In genomic region chr11:18752502-18752901, GRCh38 we compare ENCODE assay signal across 22 cellular contexts. TPM values are rescaled to one million over a fixed set of nuclear protein-coding genes. Genes with fewer than 3 reads are reported as not detected.
"Had no signal": no experiment of that assay in that cellular context is flagged by ENCODE, and none has a peak within 500 bp of the region (broad histone marks: within the 10 kb centered on the region; RNA-seq: fewer than 3 reads in every experiment).

No MANE protein-coding gene starts in this region.

- H3K4me3 Mint-ChIP-seq: activated naive CD8-positive, alpha-beta T cell treated with anti-CD3 and anti-CD28 coated beads for 36 hours; naive B cell; WTC11 had no signal

- ATAC-seq: gastrocnemius medialis, heart left ventricle, left cardiac atrium, WTC11 had no signal

- H3K9me3 ChIP-seq: esophagus muscularis mucosa, gastrocnemius medialis, heart left ventricle, right atrium auricular region, upper lobe of left lung had no signal

- H3K27me3 Mint-ChIP-seq: progenitor cell of endocrine pancreas had no signal

- H3K4me1 Mint-ChIP-seq: activated naive CD8-positive, alpha-beta T cell treated with anti-CD3 and anti-CD28 coated beads for 36 hours; naive B cell had no signal

- H3K36me3 Mint-ChIP-seq: activated naive CD8-positive, alpha-beta T cell treated with anti-CD3 and anti-CD28 coated beads for 36 hours; naive B cell; WTC11 had no signal

- H3K27ac Mint-ChIP-seq: activated naive CD8-positive, alpha-beta T cell treated with anti-CD3 and anti-CD28 coated beads for 36 hours; activated T-helper 2 cell treated with anti-CD3 and anti-CD28 coated beads, Interferon-gamma antibody, Interleukin-2, Interleukin-4, amounts not matched to agents 10 μg/mL and 5 μg/mL and 100 μg/mL, durations not matched to agents 14 hours and 24 hours and 36 hours; naive B cell; progenitor cell of endocrine pancreas; WTC11 had no signal

- H3K27ac ChIP-seq: coronary artery, esophagus muscularis mucosa, gastrocnemius medialis, heart left ventricle, right atrium auricular region, upper lobe of left lung had no signal

- DNase-seq: activated naive CD4-positive, alpha-beta T cell treated with Interleukin-2 at 50 U/mL for 16 hours; activated naive CD8-positive, alpha-beta T cell treated with anti-CD3 and anti-CD28 coated beads for 36 hours; activated T-cell treated with anti-CD3 and anti-CD28 coated beads, Interleukin-2, amount 50 U/mL, for 1 hour; cerebellar nuclear complex; gastrocnemius medialis; heart left ventricle; islet precursor cell; left cardiac atrium; mesenchymal stem cell; naive B cell; stimulated activated CD4-positive, alpha-beta T cell treated with anti-CD3 and anti-CD28 coated beads, Interleukin-4, amount 100 ng/mL, for 24 hours; stimulated activated naive CD4-positive, alpha-beta T cell treated with Interleukin-2 at 50 U/mL for 16 hours; T1000; upper lobe of left lung had no signal

- H3K9me3 Mint-ChIP-seq: activated naive CD8-positive, alpha-beta T cell treated with anti-CD3 and anti-CD28 coated beads for 36 hours; activated T-helper 2 cell treated with anti-CD3 and anti-CD28 coated beads, Interferon-gamma antibody, Interleukin-2, Interleukin-4, amounts not matched to agents 10 μg/mL and 5 μg/mL and 100 μg/mL, durations not matched to agents 14 hours and 24 hours and 36 hours; naive B cell; WTC11 had no signal

- H3K27me3 ChIP-seq: esophagus muscularis mucosa, gastrocnemius medialis, heart left ventricle, right atrium auricular region, upper lobe of left lung had no signal

RNA-seq across cellular contexts. Expression of gene IGSF22, which starts 26.5 kb away (rescaled TPM):
- total RNA-seq: gastrocnemius medialis, osteoblast had no signal

RNA-seq across cellular contexts. Expression of gene PTPN5, which starts 39.1 kb away (rescaled TPM):
- total RNA-seq: activated naive CD8-positive, alpha-beta T cell treated with anti-CD3 and anti-CD28 coated beads for 36 hours; activated T-helper 2 cell treated with anti-CD3 and anti-CD28 coated beads, Interferon-gamma antibody, Interleukin-2, Interleukin-4, amounts not matched to agents 10 μg/mL and 5 μg/mL and 100 μg/mL, durations not matched to agents 14 hours and 24 hours and 36 hours; osteoblast; T-helper 1 cell treated with Interleukin-12 subunit alpha and Interleukin-12 subunit beta and Interleukin-4 antibody, amounts not matched to agents 30 ng/mL and 1 ng/mL, for 36 hours had no signal
